Comparison of ENCODE assay signal across 21 cellular contexts in genomic region chr1:218363141-218363540, GRCh38. TPM values are rescaled to one million over a fixed set of nuclear protein-coding genes. Genes with fewer than 3 reads are reported as not detected.
DNase-seq lines count a peak whose midpoint lies in the region; ATAC-seq, FAIRE-seq and TF ChIP-seq lines count a peak whose summit lies in the region.
"Had no signal": no experiment of that assay in that cellular context is flagged by ENCODE, and none has a peak within 500 bp of the region (broad histone marks: within the 10 kb centered on the region; RNA-seq: fewer than 3 reads in every experiment).

No MANE protein-coding gene starts in this region.

- no peaks in the 10 kb centered on the region for H3F3A ChIP-seq in SK-N-SH (replicated peaks; ENCODE audit: insufficient read depth)

- H3K4me3 ChIP-seq in A549 (no peak overlapping the region), gastroesophageal sphincter (no peak overlapping the region), sigmoid colon (no peak overlapping the region), SK-N-SH (ENCODE audit: low read depth in 2 of 2, low read length in 1 of 2) (no peak overlapping the region)
- H3K4me3 ChIP-seq: BLaER1 treated with 17β-estradiol and CSF1 and Interleukin-3, amounts not matched to agents 10 nM and 100 nM; GM23248; HAP-1 had no signal

- H3K36me3 ChIP-seq in gastroesophageal sphincter, result no peaks in the 10 kb centered on the region
- H3K36me3 ChIP-seq in sigmoid colon, result no peaks in the 10 kb centered on the region
- H3K36me3 ChIP-seq in SK-N-SH (replicated peaks in 1 of 2; ENCODE audit: control insufficient read depth in 1 of 2, insufficient read depth in 2 of 2, low read length in 1 of 2), result no peaks in the 10 kb centered on the region
- H3K36me3 ChIP-seq: BLaER1 treated with 17β-estradiol and CSF1 and Interleukin-3, amounts not matched to agents 10 nM and 100 nM; HAP-1 had no signal

- ATAC-seq in A549, result no peak
- ATAC-seq in gastroesophageal sphincter, result no peak

- H3K79me2 ChIP-seq in SK-N-SH (ENCODE audit: insufficient read depth), result peaks cover 2% of the 10 kb centered on the region; the same call in 1 of the 2 replicates

- 0 out of 3 replicates have a peak overlapping the region, but pooled peaks have one; percentile 1 for H3K4me2 ChIP-seq in A549
- no peak overlapping the region for H3K4me2 ChIP-seq in SK-N-SH
- H3K4me2 ChIP-seq: BLaER1 treated with 17β-estradiol and CSF1 and Interleukin-3, amounts not matched to agents 10 nM and 100 nM had no signal

- TF ChIP-seq POLR2A in A549 (IDR thresholded peaks at IDR 0.05; ENCODE audit: low read length) (no peak), gastroesophageal sphincter (IDR thresholded peaks at IDR 0.05) (no peak), sigmoid colon (IDR thresholded peaks at IDR 0.05) (no peak), GM12892 (IDR thresholded peaks at IDR 0.05; ENCODE audit: low read depth, low read length) (no peak)

- 70% methylated on average over 1 of the region's 1 CpG for WGBS in A549 (ENCODE audit: missing lambda C conversion rate)
- WGBS in gastroesophageal sphincter (ENCODE audit: low coverage in 1 of 2), 2 donors, result 57% methylated on average over 1 of the region's 1 CpG; no CpG with 5 or more reads in 1 of the 2 donors
- WGBS in sigmoid colon, 2 donors, result 78 to 85% methylated on average over 1 of the region's 1 CpG
- WGBS in SK-N-SH (ENCODE audit: low lambda C conversion rate), result 88% methylated on average over 1 of the region's 1 CpG

- TF ChIP-seq CTCF in A549 (IDR thresholded peaks at IDR 0.05), result no peak
- no peak for TF ChIP-seq CTCF in gastroesophageal sphincter (IDR thresholded peaks at IDR 0.05)
- no peak for TF ChIP-seq CTCF in sigmoid colon (IDR thresholded peaks at IDR 0.05)
- TF ChIP-seq CTCF in SK-N-SH (IDR thresholded peaks at IDR 0.05), result no peak

- DNase-seq in A549 (ENCODE audit: low read depth in 1 of 2, low spot score in 1 of 2) (no peak), NCI-H69 (lab: John Stamatoyannopoulos, UW) (peak; percentile 56), sigmoid colon (no peak), SK-N-SH (no peak), GM12892 (ENCODE audit: insufficient read length) (no peak), GM19240 (ENCODE audit: insufficient read length, low spot score) (no peak)
- DNase-seq: CD8-positive, alpha-beta memory T cell; GM23248; IMR-90; NCI-H1417 treated with DMSO at 0.1 percent for 48 hours; NCI-H1930; NCI-H2171; NCI-H446 treated with DMSO at 0.1 percent for 48 hours; OCI-M1; RPMI8226; SHP77 treated with DMSO at 0.1 percent for 48 hours had no signal

- peak overlapping the region; percentile 83 to 90 for H3K27ac ChIP-seq in A549
- H3K27ac ChIP-seq in gastroesophageal sphincter, result peak overlapping the region; percentile 45 to 76 (median 70)
- H3K27ac ChIP-seq in sigmoid colon, result peak overlapping the region; percentile 46 to 77 (median 66)
- no peak overlapping the region for H3K27ac ChIP-seq in SK-N-SH (ENCODE audit: low read depth in 2 of 2, low read length in 1 of 2)
- H3K27ac ChIP-seq: BLaER1 treated with 17β-estradiol and CSF1 and Interleukin-3, amounts not matched to agents 10 nM and 100 nM; GM23248 had no signal

- H3K27me3 ChIP-seq in gastroesophageal sphincter (no peaks in the 10 kb centered on the region), sigmoid colon (no peaks in the 10 kb centered on the region), SK-N-SH (ENCODE audit: insufficient read depth) (no peaks in the 10 kb centered on the region)

- no peak for TF ChIP-seq EP300 in A549 (IDR thresholded peaks at IDR 0.05)
- no peak for TF ChIP-seq EP300 in gastroesophageal sphincter (IDR thresholded peaks at IDR 0.05)
- no peak for TF ChIP-seq EP300 in sigmoid colon (IDR thresholded peaks at IDR 0.05)
- no peak for TF ChIP-seq EP300 in SK-N-SH (IDR thresholded peaks at IDR 0.05; ENCODE audit: borderline replicate concordance in 1 of 2, low read depth in 1 of 2, low read length in 1 of 2)

- no peaks in the 10 kb centered on the region for H4K20me1 ChIP-seq in SK-N-SH (ENCODE audit: insufficient read depth)

- H2AFZ ChIP-seq in SK-N-SH (ENCODE audit: low read depth), result no peak overlapping the region
- H2AFZ ChIP-seq: GM23248 had no signal

- H3K4me1 ChIP-seq in A549 (peaks cover 91% of the 10 kb centered on the region), gastroesophageal sphincter (peaks cover 12 to 72% (median 12%) of the 10 kb centered on the region in 3 donors), sigmoid colon (peaks cover 0 to 68% (median 65%) of the 10 kb centered on the region in 4 donors), SK-N-SH (ENCODE audit: control insufficient read depth in 1 of 2, insufficient read depth in 2 of 2, low read depth in 1 of 2, low read length in 1 of 2) (peaks cover 2 to 4% of the 10 kb centered on the region in 2 experiments; a peak in 3 of 4 replicates)

- no peaks in the 10 kb centered on the region for H3K9me2 ChIP-seq in SK-N-SH

- intact Hi-C loops in sigmoid colon (cut with DNase I), result loop anchor here (5.0 kb wide), 1 partner anchor 39 kb away; no protein-coding TSS in a partner anchor

- POLR2A ChIA-PET in A549 (lab: Yijun Ruan, JAX), result no interaction called here
- POLR2A ChIA-PET in SK-N-SH (lab: Yijun Ruan, JAX), result no interaction called here

- H3K9me3 ChIP-seq in A549 (no peaks in the 10 kb centered on the region), gastroesophageal sphincter (no peaks in the 10 kb centered on the region), sigmoid colon (no peaks in the 10 kb centered on the region), SK-N-SH (no peaks in the 10 kb centered on the region)
- H3K9me3 ChIP-seq: BLaER1 treated with 17β-estradiol and CSF1 and Interleukin-3, amounts not matched to agents 10 nM and 100 nM; HAP-1 had no signal

- TF ChIP-seq RAD21 in A549 (conservative IDR thresholded peaks at IDR 0.05 in 1 of 2, IDR thresholded peaks at IDR 0.05 in 1 of 2), result no peak
- TF ChIP-seq RAD21 in SK-N-SH (IDR thresholded peaks at IDR 0.05; ENCODE audit: low read length), result no peak

- CTCF ChIA-PET in A549 (lab: Yijun Ruan, JAX), result interaction anchor here (1.2 to 4.0 kb wide), 4 partner anchors 9 to 34 kb away, joined by 3 to 16 read pairs (median 4); no protein-coding TSS in a partner anchor
- CTCF ChIA-PET in SK-N-SH (lab: Yijun Ruan, JAX), result interaction anchor here (1.0 kb wide), 2 partner anchors 704 to 1449 kb away, joined by 4 read pairs; no protein-coding TSS in a partner anchor

- FAIRE-seq in A549 (lab: Jason Lieb, UNC), result no peak
- no peak for FAIRE-seq in GM12892 (lab: Jason Lieb, UNC)
- FAIRE-seq: G401.6, HTR-8/SVneo had no signal

- no peak overlapping the region for H3K9ac ChIP-seq in SK-N-SH
- H3K9ac ChIP-seq: BLaER1 treated with 17β-estradiol and CSF1 and Interleukin-3, amounts not matched to agents 10 nM and 100 nM; GM23248 had no signal

TF ChIP-seq in A549, 52 proteins besides CTCF, POLR2A, EP300 and RAD21:
- TF ChIP-seq RNF2 (IDR thresholded peaks at IDR 0.05; ENCODE audit: borderline replicate concordance, low read depth) (no peak), JUN (IDR thresholded peaks at IDR 0.05) (no peak), HOXA7 (CRISPR knock-in tag; IDR thresholded peaks at IDR 0.05) (no peak), FOSL2 (IDR thresholded peaks at IDR 0.05) (no peak), FOSL2 (CRISPR knock-in tag; IDR thresholded peaks at IDR 0.05) (no peak), EHMT2 (IDR thresholded peaks at IDR 0.05; ENCODE audit: low read depth) (no peak)
- TF ChIP-seq, protein P1, sequence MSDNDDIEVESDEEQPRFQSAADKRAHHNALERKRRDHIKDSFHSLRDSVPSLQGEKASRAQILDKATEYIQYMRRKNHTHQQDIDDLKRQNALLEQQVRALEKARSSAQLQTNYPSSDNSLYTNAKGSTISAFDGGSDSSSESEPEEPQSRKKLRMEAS (IDR thresholded peaks at IDR 0.05), result no peak
TF ChIP-seq in A549: peak in this region for 0.

TF ChIP-seq in SK-N-SH, 30 proteins besides CTCF, POLR2A, EP300 and RAD21 (continues in another document):
- TF ChIP-seq FOXJ3 (CRISPR knock-in tag; IDR thresholded peaks at IDR 0.05) (no peak), RXRA (IDR thresholded peaks at IDR 0.05; ENCODE audit: borderline replicate concordance, low read depth) (no peak), TAF1 (IDR thresholded peaks at IDR 0.05; ENCODE audit: borderline replicate concordance, low read depth, low read length) (no peak), SIN3A (IDR thresholded peaks at IDR 0.05; ENCODE audit: borderline replicate concordance, low read depth, low read length) (no peak), NRF1 (IDR thresholded peaks at IDR 0.05; ENCODE audit: low read depth, low read length) (no peak), RFX5 (IDR thresholded peaks at IDR 0.05; ENCODE audit: low read length) (no peak), RCOR1 (IDR thresholded peaks at IDR 0.05; ENCODE audit: low read length) (no peak)

RNA-seq across cellular contexts. Expression of gene TGFB2, which starts 18.0 kb away (rescaled TPM):
- 65.8 and 67.6 TPM in 2 replicates for polyA plus RNA-seq in A549 (2011; rRNA removed)
- polyA plus RNA-seq in A549 (2012; cell fraction: cytosol; rRNA removed), result 7.8 and 9.4 TPM in 2 replicates
- polyA plus RNA-seq in A549 (2012; cell fraction: nucleus; rRNA removed), result 9.4 and 13.3 TPM in 2 replicates
- polyA plus RNA-seq in A549 (2017; fragmentation: RNase III; extraction: RNeasy Plus Mini Kit Qiagen cat#74134 plus additional on column Dnase treatment), result 29.7 to 40.6 TPM (median 34.0 TPM) in 3 replicates
- polyA minus RNA-seq in A549 (2011; rRNA and poly(A)+ RNA removed), result 33.4 and 43.9 TPM in 2 replicates
- 1 to 10 TPM; 3.3 to 9.4 (median 6.8) TPM for total RNA-seq in gastroesophageal sphincter
- total RNA-seq in sigmoid colon, result 10 to 100 TPM in 1 of 4 donors, 1 to 10 TPM in 3; 6.3 to 11.8 (median 7.7) TPM
- polyA plus RNA-seq in sigmoid colon, result under 1 TPM; 0.23 to 0.60 (median 0.38) TPM
- 2.4 and 3.8 TPM in 2 replicates for polyA plus RNA-seq in SK-N-SH (2012; rRNA removed)
- 4.0 and 5.1 TPM in 2 replicates for polyA plus RNA-seq in SK-N-SH (2012; cell fraction: cytosol; rRNA removed)
- polyA plus RNA-seq in SK-N-SH (2012; cell fraction: nucleus; rRNA removed), result 2.6 and 7.2 TPM in 2 replicates
- polyA plus RNA-seq in GM12892 (2012; ENCODE audit: missing spikeins), result not detected
- total RNA-seq: CD8-positive, alpha-beta memory T cell had no signal
- polyA plus RNA-seq: CD8-positive, alpha-beta memory T cell had no signal

Comparison
In these comparisons a context has a peak if more than half of its experiments do, and no peak if none do; other contexts are left out.
1. H3K27ac ChIP-seq: peak in A549 (2 of 2), gastroesophageal sphincter (4 of 4) and sigmoid colon (4 of 4); none in SK-N-SH (0 of 2).